Comparison of ENCODE assay signal across 1 cellular context in the genomic region with DNA sequence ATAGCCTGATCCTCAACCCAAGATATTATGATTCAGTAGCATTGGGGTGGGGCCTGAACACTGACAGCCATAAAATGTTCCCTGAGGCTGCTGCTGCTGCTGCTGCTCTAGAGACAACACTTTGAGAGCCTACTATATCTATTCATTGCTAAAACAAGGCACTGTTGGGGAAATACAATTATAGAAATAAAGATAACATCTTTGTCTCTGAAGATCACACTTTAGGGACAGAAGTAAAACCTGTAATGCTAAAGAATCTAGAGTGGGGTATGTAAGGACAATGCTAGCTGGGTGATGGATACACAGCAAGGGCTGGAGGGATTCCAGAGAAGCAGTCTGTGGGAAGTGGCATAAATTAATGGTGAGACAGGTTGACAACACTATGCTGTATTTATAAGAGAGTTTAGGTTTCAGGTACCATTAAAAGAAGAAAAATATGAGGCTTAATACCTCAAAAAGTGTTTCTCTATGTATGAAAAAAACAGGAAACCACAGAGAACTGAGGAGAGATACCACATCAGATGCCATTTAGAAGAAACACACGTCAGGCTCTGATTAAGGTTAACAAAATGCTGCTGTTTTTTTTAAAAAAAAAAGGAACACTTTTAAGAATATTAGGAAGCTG.
TF ChIP-seq lines count a peak whose summit lies in the region.

No MANE protein-coding gene starts in this region.

TF ChIP-seq in HepG2, 621 proteins besides CTCF, POLR2A, EP300 and RAD21 (continued from another document):
- TF ChIP-seq, protein P1, sequence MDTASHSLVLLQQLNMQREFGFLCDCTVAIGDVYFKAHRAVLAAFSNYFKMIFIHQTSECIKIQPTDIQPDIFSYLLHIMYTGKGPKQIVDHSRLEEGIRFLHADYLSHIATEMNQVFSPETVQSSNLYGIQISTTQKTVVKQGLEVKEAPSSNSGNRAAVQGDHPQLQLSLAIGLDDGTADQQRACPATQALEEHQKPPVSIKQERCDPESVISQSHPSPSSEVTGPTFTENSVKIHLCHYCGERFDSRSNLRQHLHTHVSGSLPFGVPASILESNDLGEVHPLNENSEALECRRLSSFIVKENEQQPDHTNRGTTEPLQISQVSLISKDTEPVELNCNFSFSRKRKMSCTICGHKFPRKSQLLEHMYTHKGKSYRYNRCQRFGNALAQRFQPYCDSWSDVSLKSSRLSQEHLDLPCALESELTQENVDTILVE (CRISPR knock-in tag; IDR thresholded peaks at IDR 0.05) = no peak
- TF ChIP-seq ZNF264 (CRISPR knock-in tag; IDR thresholded peaks at IDR 0.05) = no peak
- TF ChIP-seq ZC3H4 (CRISPR knock-in tag; IDR thresholded peaks at IDR 0.05; ENCODE audit: borderline replicate concordance) = no peak
- no peak for TF ChIP-seq ZNF646 (CRISPR knock-in tag; IDR thresholded peaks at IDR 0.05)
- no peak for TF ChIP-seq ZNF121 (CRISPR knock-in tag; IDR thresholded peaks at IDR 0.05)
- TF ChIP-seq ZNF33B (CRISPR knock-in tag; IDR thresholded peaks at IDR 0.05) = no peak
- no peak for TF ChIP-seq ZNF260 (CRISPR knock-in tag; IDR thresholded peaks at IDR 0.05; ENCODE audit: borderline replicate concordance, low read depth)
- no peak for TF ChIP-seq ZNF749 (CRISPR knock-in tag; IDR thresholded peaks at IDR 0.05; ENCODE audit: borderline replicate concordance)
